ENCODE assay signal across 8 cellular contexts in genomic region chr11:65817815-65818680, GRCh38. TPM values are rescaled to one million over a fixed set of nuclear protein-coding genes. Genes with fewer than 3 reads are reported as not detected.
DNase-seq lines count a peak whose midpoint lies in the region; ATAC-seq and TF ChIP-seq lines count a peak whose summit lies in the region.

No MANE protein-coding gene starts in this region.

- no peaks in the 10 kb centered on the region for H4K20me1 ChIP-seq in neural cell (ENCODE audit: insufficient read depth)

- no peaks in the 10 kb centered on the region for H3K36me3 Mint-ChIP-seq in stimulated activated naive CD8-positive, alpha-beta T cell treated with anti-CD3 and anti-CD28 coated beads, Interleukin-15, Interleukin-2, amounts not matched to agents 100 ng/mL and 50 ng/mL, for 24 hours (ENCODE audit: low read depth)

- H3K79me2 ChIP-seq in neural cell (replicated peaks; ENCODE audit: insufficient read depth, low read length): no peaks in the 10 kb centered on the region

- H3K27me3 Mint-ChIP-seq in stimulated activated naive CD8-positive, alpha-beta T cell treated with anti-CD3 and anti-CD28 coated beads, Interleukin-15, Interleukin-2, amounts not matched to agents 100 ng/mL and 50 ng/mL, for 24 hours: no peaks in the 10 kb centered on the region

- H3K4me2 ChIP-seq in neural cell (ENCODE audit: low read length): peak overlapping the region; percentile 74

- peak overlapping the region; percentile 83 for H3K4me3 Mint-ChIP-seq in stimulated activated naive CD8-positive, alpha-beta T cell treated with anti-CD3 and anti-CD28 coated beads, Interleukin-15, Interleukin-2, amounts not matched to agents 100 ng/mL and 50 ng/mL, for 24 hours

- H3K4me1 Mint-ChIP-seq in stimulated activated naive CD8-positive, alpha-beta T cell treated with anti-CD3 and anti-CD28 coated beads, Interleukin-15, Interleukin-2, amounts not matched to agents 100 ng/mL and 50 ng/mL, for 24 hours (ENCODE audit: low read depth): peaks cover 18% of the 10 kb centered on the region

- H3K9me3 Mint-ChIP-seq in stimulated activated naive CD8-positive, alpha-beta T cell treated with anti-CD3 and anti-CD28 coated beads, Interleukin-15, Interleukin-2, amounts not matched to agents 100 ng/mL and 50 ng/mL, for 24 hours: no peaks in the 10 kb centered on the region

- H3K9me3 ChIP-seq in neural cell (ENCODE audit: low read length): no peaks in the 10 kb centered on the region

- DNase-seq in DMS53 treated with DMSO at 0.1 percent for 48 hours (lab: John Stamatoyannopoulos, UW; ENCODE audit: unreplicated experiment) (peak; percentile 73), RPMI8226 (peak; percentile 97), fibroblast of the conjunctiva (ENCODE audit: low read depth) (peak; percentile 73)
- peak; percentile 89 for DNase-seq in activated effector memory CD4-positive, alpha-beta T cell treated with Interleukin-2 at 50 U/mL for 16 hours

- H3K9me2 ChIP-seq in neural cell (ENCODE audit: insufficient read depth, low read length): no peaks in the 10 kb centered on the region

- peak; percentile 80 for TF ChIP-seq RAD21 in neural cell (conservative IDR thresholded peaks at IDR 0.05)

- H3K36me3 ChIP-seq in neural cell (ENCODE audit: insufficient read depth, low read length): no peaks in the 10 kb centered on the region

- peak; percentile 71 for ATAC-seq in GM21786 (IDR thresholded peaks at IDR 0.05; ENCODE audit: unreplicated experiment)

- no peaks in the 10 kb centered on the region for H3F3A ChIP-seq in neural cell (ENCODE audit: insufficient read depth, low read length, poor library complexity, severe bottlenecking)

- TF ChIP-seq EP300 in neural cell (conservative IDR thresholded peaks at IDR 0.05; ENCODE audit: poor library complexity, severe bottlenecking): peak; percentile 26

- peak overlapping the region; percentile 41 for H2AFZ ChIP-seq in neural cell (ENCODE audit: low read depth, low read length)

- peak overlapping the region; percentile 66 for H3K9ac ChIP-seq in neural cell (ENCODE audit: low read length)

- peak overlapping the region; percentile 88 for H3K27ac Mint-ChIP-seq in stimulated activated naive CD8-positive, alpha-beta T cell treated with anti-CD3 and anti-CD28 coated beads, Interleukin-15, Interleukin-2, amounts not matched to agents 100 ng/mL and 50 ng/mL, for 24 hours

- no peaks in the 10 kb centered on the region for H3K27me3 ChIP-seq in neural cell (ENCODE audit: insufficient read depth, low read depth, low read length)

- H3K27ac ChIP-seq in neural cell (ENCODE audit: low read length): no peak overlapping the region

- peak; percentile 98 for TF ChIP-seq CTCF in LNCAP (IDR thresholded peaks at IDR 0.05)
- TF ChIP-seq CTCF in neural cell (IDR thresholded peaks at IDR 0.05; ENCODE audit: poor library complexity, severe bottlenecking): peak; percentile 94

- peak overlapping the region; percentile 64 for H3K4me3 ChIP-seq in neural cell (ENCODE audit: low read length)

TF ChIP-seq in neural cell, 6 proteins besides CTCF, POLR2A, EP300 and RAD21:
- TF ChIP-seq SMC3 (conservative IDR thresholded peaks at IDR 0.05; ENCODE audit: poor library complexity) (peak; percentile 77), MXI1 (conservative IDR thresholded peaks at IDR 0.05; ENCODE audit: poor library complexity, severe bottlenecking) (peak; percentile 71), EZH2 (IDR thresholded peaks at IDR 0.05; ENCODE audit: borderline replicate concordance, insufficient read depth, low read length, poor library complexity, severe bottlenecking) (no peak), POLR2AphosphoS5 (IDR thresholded peaks at IDR 0.05) (peak; percentile 1), REST (IDR thresholded peaks at IDR 0.05; ENCODE audit: borderline replicate concordance) (no peak)
TF ChIP-seq in neural cell: peak in this region for 3.

RNA-seq across cellular contexts. Expression of gene SNX32, which starts 15.7 kb away (rescaled TPM):
- polyA plus RNA-seq in neural cell: 12.6 and 16.0 TPM in 2 replicates
- 7.5 and 7.9 TPM in 2 replicates for polyA minus RNA-seq in neural cell

RNA-seq across cellular contexts. Expression of gene OVOL1, which starts 31.2 kb away (rescaled TPM):
- polyA plus RNA-seq in neural cell: not detected in 2 replicates
- polyA minus RNA-seq in neural cell: not detected in 2 replicates

RNA-seq across cellular contexts. Expression of gene AP5B1, which starts 37.3 kb away (rescaled TPM):
- polyA plus RNA-seq in neural cell: 0.52 and 1.3 TPM in 2 replicates
- 3.1 and 3.2 TPM in 2 replicates for polyA minus RNA-seq in neural cell

RNA-seq across cellular contexts. Expression of gene CFL1, which starts 39.9 kb away (rescaled TPM):
- 1,633 and 1,984 TPM in 2 replicates for polyA plus RNA-seq in neural cell
- polyA minus RNA-seq in neural cell: 790 and 797 TPM in 2 replicates

RNA-seq across cellular contexts. Expression of gene MUS81, which starts 42.2 kb away (rescaled TPM):
- polyA plus RNA-seq in neural cell: 183 and 211 TPM in 2 replicates
- polyA minus RNA-seq in neural cell: 84.5 and 103 TPM in 2 replicates
